21 cellular contexts compared by ENCODE assay signal in the genomic region with DNA sequence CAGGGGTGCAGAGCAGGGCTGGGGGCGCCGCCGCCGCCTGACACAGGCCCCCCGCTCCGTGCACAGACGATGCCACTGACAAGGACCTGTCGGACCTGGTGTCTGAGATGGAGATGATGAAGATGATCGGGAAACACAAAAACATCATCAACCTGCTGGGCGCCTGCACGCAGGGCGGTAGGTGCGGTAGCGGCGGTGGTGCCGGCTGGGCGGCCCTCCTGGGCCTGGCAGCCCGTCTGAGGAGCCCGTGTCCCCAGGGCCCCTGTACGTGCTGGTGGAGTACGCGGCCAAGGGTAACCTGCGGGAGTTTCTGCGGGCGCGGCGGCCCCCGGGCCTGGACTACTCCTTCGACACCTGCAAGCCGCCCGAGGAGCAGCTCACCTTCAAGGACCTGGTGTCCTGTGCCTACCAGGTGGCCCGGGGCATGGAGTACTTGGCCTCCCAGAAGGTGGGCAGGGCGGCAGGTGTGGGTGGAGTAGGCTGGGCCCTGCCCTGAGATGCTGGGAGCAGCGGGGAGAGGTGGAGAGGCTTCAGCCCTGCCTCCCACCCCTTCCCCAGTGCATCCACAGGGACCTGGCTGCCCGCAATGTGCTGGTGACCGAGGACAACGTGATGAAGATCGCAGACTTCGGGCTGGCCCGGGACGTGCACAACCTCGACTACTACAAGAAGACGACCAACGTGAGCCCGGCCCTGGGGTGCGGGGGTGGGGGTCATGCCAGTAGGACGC. TPM values are rescaled to one million over a fixed set of nuclear protein-coding genes. Genes with fewer than 3 reads are reported as not detected.
DNase-seq lines count a peak whose midpoint lies in the region; ATAC-seq, FAIRE-seq and TF ChIP-seq lines count a peak whose summit lies in the region.
"Had no signal": no experiment of that assay in that cellular context is flagged by ENCODE, and none has a peak within 500 bp of the region (broad histone marks: within the 10 kb centered on the region; RNA-seq: fewer than 3 reads in every experiment).

No MANE protein-coding gene starts in this region.

- H2BK15ac ChIP-seq in H1 (ENCODE audit: low read length), result no peak overlapping the region

- H3K4me3 Mint-ChIP-seq in Caco-2 (ENCODE audit: unreplicated experiment), result no peak overlapping the region
- no peak overlapping the region for H3K4me3 Mint-ChIP-seq in stimulated activated naive CD8-positive, alpha-beta T cell treated with anti-CD3 and anti-CD28 coated beads, Interleukin-15, amount 100 ng/mL, for 72 hours
- H3K4me3 Mint-ChIP-seq: CD4-positive, alpha-beta T cell; IgD-negative memory B cell had no signal

- 95% methylated on average over 27 of the region's 47 CpGs; no CpG with 5 or more reads in 1 of the 2 experiments for WGBS in H1 (ENCODE audit: extremely low coverage in 1 of 2, insufficient coverage in 1 of 2, insufficient read length in 1 of 2, insufficient replicate concordance in 2 of 2, low coverage in 1 of 2, low lambda C conversion rate in 2 of 2, missing lambda C conversion rate in 1 of 2), 2 experiments

- no peaks in the 10 kb centered on the region for H3K79me2 ChIP-seq in KMS-11 (ENCODE audit: insufficient read depth, low read depth)
- H3K79me2 ChIP-seq in H1 (ENCODE audit: control insufficient read depth in 1 of 2, insufficient read depth in 2 of 2, low read length in 2 of 2), result no peaks in the 10 kb centered on the region

- FAIRE-seq in H1 (lab: Jason Lieb, UNC), result no peak
- FAIRE-seq: A549, D721Med, GM12878, GM19239, HTR-8/SVneo had no signal

- H4K5ac ChIP-seq in H1 (ENCODE audit: insufficient read length, low read depth, low read length), result no peak overlapping the region

- H3K9me3 ChIP-seq in Caco-2, result no peaks in the 10 kb centered on the region
- H3K9me3 ChIP-seq in H1 (ENCODE audit: insufficient read depth in 2 of 2, low read depth in 1 of 2, low read length in 1 of 2), result no peaks in the 10 kb centered on the region
- H3K9me3 ChIP-seq in Peyer's patch, result no peaks in the 10 kb centered on the region
- H3K9me3 ChIP-seq: A549, HAP-1 had no signal

- H2AFZ ChIP-seq in KMS-11 (ENCODE audit: low read depth) (no peak overlapping the region), H1 (ENCODE audit: low read length) (no peak overlapping the region)

- H2BK120ac ChIP-seq in H1 (replicated peaks; ENCODE audit: low read depth, low read length), result no peak overlapping the region

- H3K4me2 ChIP-seq in KMS-11 (no peak overlapping the region), H1 (ENCODE audit: insufficient read depth in 1 of 2, low read depth in 2 of 2, low read length in 2 of 2) (no peak overlapping the region)
- H3K4me2 ChIP-seq: A549 had no signal

- no peak for ATAC-seq in stimulated activated naive CD8-positive, alpha-beta T cell treated with anti-CD3 and anti-CD28 coated beads, Interleukin-15, amount 100 ng/mL, for 72 hours
- ATAC-seq in GM18907 (IDR thresholded peaks at IDR 0.05; ENCODE audit: unreplicated experiment), result no peak
- ATAC-seq: A549, GM12878 had no signal

- TF ChIP-seq CTCF in Caco-2 (IDR thresholded peaks at IDR 0.05; ENCODE audit: insufficient read depth in 1 of 2, low read depth in 1 of 2, low read length in 1 of 2, severe bottlenecking in 1 of 2, unreplicated experiment in 1 of 2) (no peak), KMS-11 (conservative IDR thresholded peaks at IDR 0.05; ENCODE audit: low read depth, low read length) (no peak), H1 (IDR thresholded peaks at IDR 0.05; ENCODE audit: control extremely low read depth in 1 of 3, insufficient read depth in 1 of 3, low read depth in 1 of 3, low read length in 3 of 3) (no peak), Peyer's patch (IDR thresholded peaks at IDR 0.05) (no peak)

- no peak overlapping the region for H4K91ac ChIP-seq in H1 (replicated peaks; ENCODE audit: insufficient read length, low read length)

- peak; percentile 73 for DNase-seq in DMS53 (lab: John Stamatoyannopoulos, UW)
- DNase-seq in DMS53 treated with DMSO at 0.1 percent for 48 hours (lab: John Stamatoyannopoulos, UW; ENCODE audit: unreplicated experiment), result no peak
- DNase-seq in Caco-2, result no peak
- no peak for DNase-seq in H1 (ENCODE audit: low read depth in 1 of 2, low spot score in 2 of 2)
- DNase-seq in stimulated activated naive CD8-positive, alpha-beta T cell treated with anti-CD3 and anti-CD28 coated beads, Interleukin-15, amount 100 ng/mL, for 72 hours, result no peak
- DNase-seq in Peyer's patch, result no peak
- DNase-seq: C1 segment of cervical spinal cord; CD4-positive, alpha-beta T cell; DMS79 treated with DMSO at 0.1 percent for 48 hours; KG1 had no signal

- no peak overlapping the region for H3K27ac Mint-ChIP-seq in Caco-2 (ENCODE audit: unreplicated experiment)
- no peak overlapping the region for H3K27ac Mint-ChIP-seq in stimulated activated naive CD8-positive, alpha-beta T cell treated with anti-CD3 and anti-CD28 coated beads, Interleukin-15, amount 100 ng/mL, for 72 hours
- H3K27ac Mint-ChIP-seq: CD4-positive, alpha-beta T cell; IgD-negative memory B cell had no signal

- intact Hi-C loops in Caco-2 (cut with micrococcal nuclease; ENCODE audit: unreplicated experiment), result no loop called here

- no peak overlapping the region for H3K23ac ChIP-seq in H1 (ENCODE audit: insufficient read length)

- H3K4me1 Mint-ChIP-seq in Caco-2 (ENCODE audit: low read depth, unreplicated experiment), result no peaks in the 10 kb centered on the region
- no peaks in the 10 kb centered on the region for H3K4me1 Mint-ChIP-seq in stimulated activated naive CD8-positive, alpha-beta T cell treated with anti-CD3 and anti-CD28 coated beads, Interleukin-15, amount 100 ng/mL, for 72 hours
- H3K4me1 Mint-ChIP-seq: IgD-negative memory B cell had no signal

- no peak overlapping the region for H3K14ac ChIP-seq in H1 (ENCODE audit: insufficient read length)

- no peak overlapping the region for H3K4ac ChIP-seq in H1 (replicated peaks; ENCODE audit: insufficient read length, low read depth, low read length)

- no peak overlapping the region for H2BK12ac ChIP-seq in H1 (ENCODE audit: low read depth, low read length)

- no peaks in the 10 kb centered on the region; the same call in none of the 2 replicates for H3K36me3 ChIP-seq in Caco-2 (ENCODE audit: control insufficient read depth, insufficient read depth, low read length)
- H3K36me3 ChIP-seq in KMS-11 (ENCODE audit: insufficient read depth), result no peaks in the 10 kb centered on the region
- H3K36me3 ChIP-seq in H1 (ENCODE audit: control insufficient read depth in 2 of 4, insufficient read depth in 4 of 4, low read length in 3 of 4), result peaks cover 0 to 32% (median 13%) of the 10 kb centered on the region in 4 experiments; a peak in 5 of 8 replicates
- peaks cover 0 to 38% (median 0%) of the 10 kb centered on the region in 3 donors for H3K36me3 ChIP-seq in Peyer's patch

- H3K27ac ChIP-seq in KMS-11 (peak overlapping the region; percentile 20; the same call in 1 of the 2 replicates), H1 (ENCODE audit: low read depth, low read length) (no peak overlapping the region), Peyer's patch (no peak overlapping the region)
- H3K27ac ChIP-seq: 22Rv1, A549, HL-60 had no signal

- no peaks in the 10 kb centered on the region; the same call in 1 of the 2 replicates for H3K23me2 ChIP-seq in H1 (ENCODE audit: low read depth, low read length)

- no peak overlapping the region for H3K4me3 ChIP-seq in Caco-2 (ENCODE audit: low read depth, low read length)
- no peak overlapping the region for H3K4me3 ChIP-seq in KMS-11 (IDR thresholded peaks at IDR 0.05; ENCODE audit: insufficient read depth, low read depth, low read length)
- no peak overlapping the region for H3K4me3 ChIP-seq in H1 (ENCODE audit: extremely low read depth in 1 of 4, insufficient read depth in 2 of 4, low read depth in 3 of 4, low read length in 4 of 4)
- no peak overlapping the region for H3K4me3 ChIP-seq in Peyer's patch
- H3K4me3 ChIP-seq: A549, GM12878, HAP-1 had no signal

- BruUV-seq in Caco-2 (replicated peaks; lab: Mats Ljungman, UMichigan), result TSS peak; percentile 7

- H3K9ac ChIP-seq in KMS-11 (no peak overlapping the region), H1 (replicated peaks in 1 of 4; ENCODE audit: extremely low read depth in 1 of 4, low read depth in 3 of 4, low read length in 3 of 4) (no peak overlapping the region)

- H4K8ac ChIP-seq in H1 (ENCODE audit: extremely low read depth, insufficient read depth, low read length), result peak overlapping the region; percentile 68; the same call in 1 of the 2 replicates

- H3K56ac ChIP-seq in H1 (replicated peaks; ENCODE audit: insufficient read length, low read depth, low read length), result no peak overlapping the region

- no peak overlapping the region for H3K18ac ChIP-seq in H1 (ENCODE audit: extremely low read depth, low read length)

- H3K9me3 Mint-ChIP-seq in Caco-2 (ENCODE audit: unreplicated experiment), result no peaks in the 10 kb centered on the region
- no peaks in the 10 kb centered on the region for H3K9me3 Mint-ChIP-seq in stimulated activated naive CD8-positive, alpha-beta T cell treated with anti-CD3 and anti-CD28 coated beads, Interleukin-15, amount 100 ng/mL, for 72 hours
- H3K9me3 Mint-ChIP-seq: CD4-positive, alpha-beta T cell; IgD-negative memory B cell had no signal

- POLR2A ChIA-PET in Caco-2 (lab: Charles Lee) (interaction anchor here (0.6 kb wide), 1 partner anchor 33 kb away, joined by 7 read pairs; no protein-coding TSS in a partner anchor), H1 (lab: Charles Lee; ENCODE audit: partially characterized antibody) (interaction anchor here (1.2 to 4.3 kb wide), 6 partner anchors 11 to 64 kb away, joined by 3 to 15 read pairs (median 4); no protein-coding TSS in a partner anchor)

- H3K4me1 ChIP-seq in Caco-2 (peaks cover 11% of the 10 kb centered on the region), KMS-11 (ENCODE audit: low read depth, poor library complexity, severe bottlenecking) (no peaks in the 10 kb centered on the region), H1 (replicated peaks in 1 of 4; ENCODE audit: control insufficient read depth in 3 of 4, insufficient read depth in 4 of 4, low read length in 3 of 4) (no peaks in the 10 kb centered on the region; a peak in 1 of 7 replicates), Peyer's patch (no peaks in the 10 kb centered on the region)
- H3K4me1 ChIP-seq: A549, HAP-1 had no signal

- H4K20me1 ChIP-seq in KMS-11 (ENCODE audit: insufficient read depth), result no peaks in the 10 kb centered on the region
- peaks cover 0 to 10% of the 10 kb centered on the region in 2 experiments for H4K20me1 ChIP-seq in H1 (replicated peaks in 1 of 2; ENCODE audit: control insufficient read depth in 1 of 2, insufficient read depth in 2 of 2, low read length in 2 of 2)

- CTCF ChIA-PET in Caco-2 (lab: Charles Lee) (interaction anchor here (0.6 kb wide), 1 partner anchor 38 kb away, joined by 5 read pairs; no protein-coding TSS in a partner anchor), H1 (lab: Charles Lee; ENCODE audit: partially characterized antibody) (interaction anchor here (0.6 to 71.2 kb wide), 6 partner anchors 8 to 210 kb away, joined by 3 to 2507 read pairs (median 4); no protein-coding TSS in a partner anchor)

- peaks cover 73% of the 10 kb centered on the region for H3K36me3 Mint-ChIP-seq in Caco-2 (ENCODE audit: insufficient read depth, unreplicated experiment)
- H3K36me3 Mint-ChIP-seq: IgD-negative memory B cell had no signal

- no peak overlapping the region for H2BK5ac ChIP-seq in H1 (ENCODE audit: low read depth, low read length)

- H2BK20ac ChIP-seq in H1 (ENCODE audit: low read length), result no peak overlapping the region

- TF ChIP-seq EP300 in H1 (IDR thresholded peaks at IDR 0.05; ENCODE audit: borderline replicate concordance in 1 of 2, low read depth in 2 of 2, low read length in 2 of 2), result no peak

- TF ChIP-seq POLR2A in H1 (IDR thresholded peaks at IDR 0.05; ENCODE audit: control extremely low read depth in 1 of 2, low read depth in 2 of 2, low read length in 2 of 2), result no peak
- TF ChIP-seq POLR2A in Peyer's patch (IDR thresholded peaks at IDR 0.05), result no peak

- H3K79me1 ChIP-seq in H1 (ENCODE audit: low read depth, low read length), result no peaks in the 10 kb centered on the region

- no peak for TF ChIP-seq RAD21 in H1 (IDR thresholded peaks at IDR 0.05 in 1 of 2, conservative IDR thresholded peaks at IDR 0.05 in 1 of 2; ENCODE audit: low read depth in 2 of 2, low read length in 2 of 2)

- no peaks in the 10 kb centered on the region for H3K27me3 Mint-ChIP-seq in Caco-2 (ENCODE audit: insufficient read depth, unreplicated experiment)
- peaks cover 4% of the 10 kb centered on the region for H3K27me3 Mint-ChIP-seq in stimulated activated naive CD8-positive, alpha-beta T cell treated with anti-CD3 and anti-CD28 coated beads, Interleukin-15, amount 100 ng/mL, for 72 hours
- H3K27me3 Mint-ChIP-seq: CD4-positive, alpha-beta T cell; IgD-negative memory B cell had no signal

- H2AK5ac ChIP-seq in H1 (ENCODE audit: low read depth, low read length), result no peak overlapping the region

- no peaks in the 10 kb centered on the region for H3K27me3 ChIP-seq in Caco-2 (replicated peaks; ENCODE audit: control insufficient read depth, insufficient read depth, low read length)
- no peaks in the 10 kb centered on the region for H3K27me3 ChIP-seq in KMS-11 (ENCODE audit: insufficient read depth, low read depth)
- H3K27me3 ChIP-seq in H1 (replicated peaks in 1 of 4; ENCODE audit: control insufficient read depth in 3 of 4, extremely low read depth in 1 of 4, insufficient read depth in 3 of 4, low read length in 3 of 4), result no peaks in the 10 kb centered on the region
- no peaks in the 10 kb centered on the region for H3K27me3 ChIP-seq in Peyer's patch

RNA-seq across cellular contexts. Expression of a gene that starts 12.6 kb away (rescaled TPM):
- total RNA-seq in Caco-2 (2022) (112 and 132 TPM in 2 replicates), Peyer's patch (100 to 1,000 TPM in 2 of 4 donors, 10 to 100 TPM in 2; 45.4 to 168 (median 92.4) TPM)
- total RNA-seq in H1 (2021; fragmentation: NEBNext Ultra II Directional; extraction: Animal tissue kit (Norgen Biotek cat#: 25700)), result 19.5 TPM in 2 replicates
- 9.0 and 18.6 TPM in 2 replicates for polyA plus RNA-seq in H1 (2011; rRNA removed)
- polyA plus RNA-seq in H1 (2011; cell fraction: cytosol; rRNA removed), result 23.3 TPM
- polyA plus RNA-seq in H1 (2011; cell fraction: nucleus; rRNA removed), result 124 TPM
- 17.5 to 23.1 TPM (median 20.3 TPM) in 4 replicates for polyA plus RNA-seq in H1 (2012, experiment 1 of 2)
- 15.8 TPM for polyA plus RNA-seq in H1 (2012, experiment 2 of 2)
- polyA plus RNA-seq in H1 (2013, experiment 1 of 2), result 8.6 TPM
- polyA plus RNA-seq in H1 (2013, experiment 2 of 2), result 8.2 TPM
- 4.2 and 7.4 TPM in 2 replicates for polyA minus RNA-seq in H1 (2011; rRNA and poly(A)+ RNA removed)
- 22.6 TPM for polyA minus RNA-seq in H1 (2011; cell fraction: cytosol; rRNA and poly(A)+ RNA removed)
- polyA minus RNA-seq in H1 (2011; cell fraction: nucleus; rRNA and poly(A)+ RNA removed), result 34.9 TPM

RNA-seq across cellular contexts. Expression of a gene that starts 50.3 kb away (rescaled TPM):
- total RNA-seq in Caco-2 (2022) (63.9 and 68.9 TPM in 2 replicates), Peyer's patch (100 to 1,000 TPM in 3 of 4 donors, 10 to 100 TPM in 1; 93.3 to 151 (median 121) TPM)
- total RNA-seq in H1 (2021; fragmentation: NEBNext Ultra II Directional; extraction: Animal tissue kit (Norgen Biotek cat#: 25700)), result 50.1 and 53.1 TPM in 2 replicates
- polyA plus RNA-seq in H1 (2011; rRNA removed), result 19.8 and 30.6 TPM in 2 replicates
- 22.0 TPM for polyA plus RNA-seq in H1 (2011; cell fraction: cytosol; rRNA removed)
- polyA plus RNA-seq in H1 (2011; cell fraction: nucleus; rRNA removed), result 59.2 TPM
- 30.2 to 39.2 TPM (median 33.8 TPM) in 4 replicates for polyA plus RNA-seq in H1 (2012, experiment 1 of 2)
- polyA plus RNA-seq in H1 (2012, experiment 2 of 2), result 21.8 TPM
- polyA plus RNA-seq in H1 (2013, experiment 1 of 2), result 21.7 TPM
- 21.1 TPM for polyA plus RNA-seq in H1 (2013, experiment 2 of 2)
- polyA minus RNA-seq in H1 (2011; rRNA and poly(A)+ RNA removed), result 39.5 and 52.7 TPM in 2 replicates
- 40.8 TPM for polyA minus RNA-seq in H1 (2011; cell fraction: cytosol; rRNA and poly(A)+ RNA removed)
- polyA minus RNA-seq in H1 (2011; cell fraction: nucleus; rRNA and poly(A)+ RNA removed), result 37.0 TPM
